In the genomic region with DNA sequence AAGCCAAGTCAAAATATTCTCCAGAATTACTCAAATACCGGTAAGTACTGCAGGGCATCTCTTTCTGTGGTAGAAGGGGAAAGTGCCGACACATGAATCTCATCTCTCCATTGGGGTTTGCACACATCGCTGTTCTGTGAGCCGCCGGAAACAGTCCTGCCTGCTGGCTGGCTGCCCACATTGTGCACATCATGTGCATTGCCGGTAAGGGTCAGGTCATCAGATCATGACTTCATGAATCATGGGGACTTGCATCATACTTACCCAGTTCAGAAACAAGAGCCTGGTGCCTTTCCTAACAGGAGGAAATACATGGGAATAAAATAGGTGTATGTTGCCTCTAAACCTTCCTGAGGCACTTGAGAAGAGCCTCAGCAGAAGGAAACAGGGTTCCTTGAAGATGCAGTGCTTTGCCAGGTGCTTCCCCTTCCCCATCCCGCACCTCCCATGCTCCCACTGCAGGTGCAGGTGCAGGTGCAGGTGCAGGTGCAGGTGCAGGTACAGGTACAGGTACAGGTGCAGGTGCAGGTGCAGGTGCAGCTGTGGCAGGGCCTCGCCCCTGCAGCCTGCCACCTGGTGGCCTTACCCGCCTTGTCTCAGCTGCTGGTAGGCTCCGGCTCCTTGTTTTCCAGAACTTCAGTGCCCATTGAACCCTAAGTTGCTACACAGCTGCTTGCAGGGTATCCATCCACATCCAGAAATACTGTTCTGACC, we compare ENCODE assay signal across 2 cellular contexts.
TF ChIP-seq lines count a peak whose summit lies in the region.

No MANE protein-coding gene starts in this region.

TF ChIP-seq in WTC11, 78 proteins besides CTCF, POLR2A, EP300 and RAD21 (continued from another document):
- TF ChIP-seq, protein P1, sequence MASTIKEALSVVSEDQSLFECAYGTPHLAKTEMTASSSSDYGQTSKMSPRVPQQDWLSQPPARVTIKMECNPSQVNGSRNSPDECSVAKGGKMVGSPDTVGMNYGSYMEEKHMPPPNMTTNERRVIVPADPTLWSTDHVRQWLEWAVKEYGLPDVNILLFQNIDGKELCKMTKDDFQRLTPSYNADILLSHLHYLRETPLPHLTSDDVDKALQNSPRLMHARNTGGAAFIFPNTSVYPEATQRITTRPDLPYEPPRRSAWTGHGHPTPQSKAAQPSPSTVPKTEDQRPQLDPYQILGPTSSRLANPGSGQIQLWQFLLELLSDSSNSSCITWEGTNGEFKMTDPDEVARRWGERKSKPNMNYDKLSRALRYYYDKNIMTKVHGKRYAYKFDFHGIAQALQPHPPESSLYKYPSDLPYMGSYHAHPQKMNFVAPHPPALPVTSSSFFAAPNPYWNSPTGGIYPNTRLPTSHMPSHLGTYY (CRISPR knock-in tag; IDR thresholded peaks at IDR 0.05), result no peak; the same call in 1 of the 2 replicates

TF ChIP-seq in liver, 16 proteins besides CTCF, POLR2A, EP300 and RAD21 (continued from another document):
- TF ChIP-seq, protein P2, sequence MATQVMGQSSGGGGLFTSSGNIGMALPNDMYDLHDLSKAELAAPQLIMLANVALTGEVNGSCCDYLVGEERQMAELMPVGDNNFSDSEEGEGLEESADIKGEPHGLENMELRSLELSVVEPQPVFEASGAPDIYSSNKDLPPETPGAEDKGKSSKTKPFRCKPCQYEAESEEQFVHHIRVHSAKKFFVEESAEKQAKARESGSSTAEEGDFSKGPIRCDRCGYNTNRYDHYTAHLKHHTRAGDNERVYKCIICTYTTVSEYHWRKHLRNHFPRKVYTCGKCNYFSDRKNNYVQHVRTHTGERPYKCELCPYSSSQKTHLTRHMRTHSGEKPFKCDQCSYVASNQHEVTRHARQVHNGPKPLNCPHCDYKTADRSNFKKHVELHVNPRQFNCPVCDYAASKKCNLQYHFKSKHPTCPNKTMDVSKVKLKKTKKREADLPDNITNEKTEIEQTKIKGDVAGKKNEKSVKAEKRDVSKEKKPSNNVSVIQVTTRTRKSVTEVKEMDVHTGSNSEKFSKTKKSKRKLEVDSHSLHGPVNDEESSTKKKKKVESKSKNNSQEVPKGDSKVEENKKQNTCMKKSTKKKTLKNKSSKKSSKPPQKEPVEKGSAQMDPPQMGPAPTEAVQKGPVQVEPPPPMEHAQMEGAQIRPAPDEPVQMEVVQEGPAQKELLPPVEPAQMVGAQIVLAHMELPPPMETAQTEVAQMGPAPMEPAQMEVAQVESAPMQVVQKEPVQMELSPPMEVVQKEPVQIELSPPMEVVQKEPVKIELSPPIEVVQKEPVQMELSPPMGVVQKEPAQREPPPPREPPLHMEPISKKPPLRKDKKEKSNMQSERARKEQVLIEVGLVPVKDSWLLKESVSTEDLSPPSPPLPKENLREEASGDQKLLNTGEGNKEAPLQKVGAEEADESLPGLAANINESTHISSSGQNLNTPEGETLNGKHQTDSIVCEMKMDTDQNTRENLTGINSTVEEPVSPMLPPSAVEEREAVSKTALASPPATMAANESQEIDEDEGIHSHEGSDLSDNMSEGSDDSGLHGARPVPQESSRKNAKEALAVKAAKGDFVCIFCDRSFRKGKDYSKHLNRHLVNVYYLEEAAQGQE (IDR thresholded peaks at IDR 0.05), result no peak
- TF ChIP-seq GABPA (IDR thresholded peaks at IDR 0.05 in 1 of 2, conservative IDR thresholded peaks at IDR 0.05 in 1 of 2), result no peak
- no peak for TF ChIP-seq FOXA1 (IDR thresholded peaks at IDR 0.05)
- TF ChIP-seq EGR1 (IDR thresholded peaks at IDR 0.05; ENCODE audit: low read depth in 2 of 2), result no peak
- no peak for TF ChIP-seq SP1 (IDR thresholded peaks at IDR 0.05)
- TF ChIP-seq, protein P3, sequence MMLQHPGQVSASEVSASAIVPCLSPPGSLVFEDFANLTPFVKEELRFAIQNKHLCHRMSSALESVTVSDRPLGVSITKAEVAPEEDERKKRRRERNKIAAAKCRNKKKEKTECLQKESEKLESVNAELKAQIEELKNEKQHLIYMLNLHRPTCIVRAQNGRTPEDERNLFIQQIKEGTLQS (IDR thresholded peaks at IDR 0.05), result peak; percentile 18
- TF ChIP-seq HNF4G (IDR thresholded peaks at IDR 0.05), result no peak
- no peak for TF ChIP-seq TAF1 (conservative IDR thresholded peaks at IDR 0.05)
- no peak for TF ChIP-seq FOXA2 (IDR thresholded peaks at IDR 0.05)
- TF ChIP-seq JUND (IDR thresholded peaks at IDR 0.05), result peak in 1 of 2 donors; percentile 75
- peak; percentile 73 for TF ChIP-seq NR2F2 (IDR thresholded peaks at IDR 0.05)
